In genomic region chr17:82570282-82570681, GRCh38 we compare ENCODE assay signal across 17 cellular contexts. TPM values are rescaled to one million over a fixed set of nuclear protein-coding genes. Genes with fewer than 3 reads are reported as not detected.
DNase-seq lines count a peak whose midpoint lies in the region; ATAC-seq, FAIRE-seq and TF ChIP-seq lines count a peak whose summit lies in the region.
"Had no signal": no experiment of that assay in that cellular context is flagged by ENCODE, and none has a peak within 500 bp of the region (broad histone marks: within the 10 kb centered on the region; RNA-seq: fewer than 3 reads in every experiment).

No MANE protein-coding gene starts in this region.

- H3K36me3 Mint-ChIP-seq in Caco-2 (ENCODE audit: insufficient read depth, unreplicated experiment) (peaks cover 97% of the 10 kb centered on the region), astrocyte (ENCODE audit: low read depth, unreplicated experiment) (peaks cover 5% of the 10 kb centered on the region), progenitor cell of endocrine pancreas (ENCODE audit: insufficient read depth) (peaks cover 23% of the 10 kb centered on the region)

- peaks cover 51% of the 10 kb centered on the region for H3K79me2 ChIP-seq in astrocyte (ENCODE audit: insufficient read depth, low read length)

- no peak for FAIRE-seq in astrocyte (lab: Jason Lieb, UNC)
- FAIRE-seq: H1 had no signal

- peak; percentile 7 to 12 for ATAC-seq in right cardiac atrium
- no peak for ATAC-seq in HG03432 (IDR thresholded peaks at IDR 0.05; ENCODE audit: unreplicated experiment)
- ATAC-seq: Panc1 had no signal

- no peaks in the 10 kb centered on the region for H3K27me3 Mint-ChIP-seq in Caco-2 (ENCODE audit: insufficient read depth, unreplicated experiment)
- H3K27me3 Mint-ChIP-seq in astrocyte (ENCODE audit: low read depth, unreplicated experiment) = no peaks in the 10 kb centered on the region
- no peaks in the 10 kb centered on the region for H3K27me3 Mint-ChIP-seq in progenitor cell of endocrine pancreas

- H2AFZ ChIP-seq in astrocyte (ENCODE audit: low read depth, low read length) = no peak overlapping the region

- no peak overlapping the region for H3K4me2 ChIP-seq in astrocyte (ENCODE audit: low read length)

- TF ChIP-seq CTCF in Caco-2 (IDR thresholded peaks at IDR 0.05; ENCODE audit: insufficient read depth in 1 of 2, low read depth in 1 of 2, low read length in 1 of 2, severe bottlenecking in 1 of 2, unreplicated experiment in 1 of 2) (no peak), astrocyte (IDR thresholded peaks at IDR 0.05; ENCODE audit: insufficient read depth, low read depth, low read length) (no peak), progenitor cell of endocrine pancreas (IDR thresholded peaks at IDR 0.05; ENCODE audit: unreplicated experiment) (no peak)

- H3K4me1 ChIP-seq in Caco-2 (peaks cover 38% of the 10 kb centered on the region), astrocyte (ENCODE audit: insufficient read depth, low read length) (no peaks in the 10 kb centered on the region), right cardiac atrium (ENCODE audit: control insufficient read depth, insufficient read depth, low read length) (peaks cover 12% of the 10 kb centered on the region)

- intact Hi-C loops in Caco-2 (cut with micrococcal nuclease; ENCODE audit: unreplicated experiment) = no loop called here
- intact Hi-C loops in right cardiac atrium (cut with DNase I) = no loop called here

- H3K9me3 ChIP-seq in Caco-2 (no peaks in the 10 kb centered on the region), astrocyte (ENCODE audit: insufficient read depth, low read depth, low read length) (no peaks in the 10 kb centered on the region), right cardiac atrium (ENCODE audit: control insufficient read depth, low read length) (no peaks in the 10 kb centered on the region)

- H3K4me3 ChIP-seq in Caco-2 (ENCODE audit: low read depth, low read length) (no peak overlapping the region), astrocyte (ENCODE audit: insufficient read depth, low read depth, low read length) (no peak overlapping the region), right cardiac atrium (ENCODE audit: low read length) (no peak overlapping the region)

- 74% methylated on average over 9 of the region's 9 CpGs for WGBS in right cardiac atrium

- no peak overlapping the region for H3K4me3 Mint-ChIP-seq in Caco-2 (ENCODE audit: unreplicated experiment)
- no peak overlapping the region for H3K4me3 Mint-ChIP-seq in astrocyte (ENCODE audit: unreplicated experiment)
- no peak overlapping the region for H3K4me3 Mint-ChIP-seq in progenitor cell of endocrine pancreas (ENCODE audit: low read depth)
- H3K4me3 Mint-ChIP-seq: CD14-positive monocyte had no signal

- H3K4me1 Mint-ChIP-seq in Caco-2 (ENCODE audit: low read depth, unreplicated experiment) (peaks cover 41% of the 10 kb centered on the region), astrocyte (ENCODE audit: low read depth, unreplicated experiment) (no peaks in the 10 kb centered on the region), progenitor cell of endocrine pancreas (ENCODE audit: low read depth) (peaks cover 9% of the 10 kb centered on the region)

- BruUV-seq in Caco-2 (replicated peaks; lab: Mats Ljungman, UMichigan) = no TSS peak

- peaks cover 69% of the 10 kb centered on the region for H4K20me1 ChIP-seq in astrocyte (ENCODE audit: insufficient read depth, low read length)

- CTCF ChIA-PET in Caco-2 (lab: Charles Lee) = no interaction called here

- H3K9me3 Mint-ChIP-seq in Caco-2 (ENCODE audit: unreplicated experiment) (no peaks in the 10 kb centered on the region), astrocyte (ENCODE audit: unreplicated experiment) (no peaks in the 10 kb centered on the region), progenitor cell of endocrine pancreas (ENCODE audit: low read depth) (no peaks in the 10 kb centered on the region)
- H3K9me3 Mint-ChIP-seq: CD14-positive monocyte had no signal

- H3K27me3 ChIP-seq in Caco-2 (replicated peaks; ENCODE audit: control insufficient read depth, insufficient read depth, low read length) (no peaks in the 10 kb centered on the region), astrocyte (ENCODE audit: insufficient read depth, low read length) (no peaks in the 10 kb centered on the region), right cardiac atrium (ENCODE audit: control insufficient read depth, insufficient read depth) (no peaks in the 10 kb centered on the region)

- POLR2A ChIA-PET in Caco-2 (lab: Charles Lee) = no interaction called here

- no peak overlapping the region for H3K27ac ChIP-seq in astrocyte (ENCODE audit: low read depth, low read length)
- peak overlapping the region; percentile 9 for H3K27ac ChIP-seq in right cardiac atrium (ENCODE audit: low read length)

- no peak for DNase-seq in Caco-2
- DNase-seq in astrocyte (ENCODE audit: low read depth) = no peak
- DNase-seq in right cardiac atrium = no peak
- DNase-seq in progenitor cell of endocrine pancreas (ENCODE audit: low spot score, unreplicated experiment) = no peak
- DNase-seq in activated CD4-positive, CD25-positive, alpha-beta regulatory T cell treated with anti-CD3 and anti-CD28 coated beads, Interleukin-2, amount 50 U/mL, for 72 hours = no peak
- DNase-seq in activated CD8-positive, alpha-beta memory T cell treated with anti-CD3 and anti-CD28 coated beads, Interleukin-2, amount 50 U/mL, for 4 hours = no peak
- DNase-seq in glomerular visceral epithelial cell (ENCODE audit: extremely low spot score) = no peak
- DNase-seq: DMS 273 treated with DMSO at 0.1 percent for 48 hours, DND-41, NCI-H1417 treated with DMSO at 0.1 percent for 48 hours, NCI-H2029, NCI-H2171, NCI-H526 had no signal

- peak overlapping the region; percentile 98 for H3K27ac Mint-ChIP-seq in Caco-2 (ENCODE audit: unreplicated experiment)
- H3K27ac Mint-ChIP-seq in astrocyte (ENCODE audit: unreplicated experiment) = peak overlapping the region; percentile 34
- peak overlapping the region; percentile 69 for H3K27ac Mint-ChIP-seq in progenitor cell of endocrine pancreas

- H3K9ac ChIP-seq in astrocyte (ENCODE audit: low read length) = no peak overlapping the region

- H3K36me3 ChIP-seq in Caco-2 (ENCODE audit: control insufficient read depth, insufficient read depth, low read length) = peaks cover 5% of the 10 kb centered on the region
- H3K36me3 ChIP-seq in astrocyte (ENCODE audit: insufficient read depth, low read length) = peaks cover 27% of the 10 kb centered on the region

RNA-seq across cellular contexts. Expression of gene FOXK2, which starts 50.8 kb away (rescaled TPM):
- total RNA-seq in Caco-2 (2022) (118 and 124 TPM in 2 replicates), astrocyte (57.9 and 68.0 TPM in 2 replicates), right cardiac atrium (10 to 100 TPM; 35.7 to 69.1 (median 41.6) TPM), progenitor cell of endocrine pancreas (71.8 and 76.6 TPM in 2 replicates)
- polyA plus RNA-seq in right cardiac atrium = 19.9 TPM

Comparison
In these comparisons a context has a peak if more than half of its experiments do, and no peak if none do; other contexts are left out.
1. H3K27ac Mint-ChIP-seq: peak in every context shown above with its lines; median percentile 98 in Caco-2; 69 in progenitor cell of endocrine pancreas; 34 in astrocyte.